ENCODE assay signal across 1 cellular context in the genomic region with DNA sequence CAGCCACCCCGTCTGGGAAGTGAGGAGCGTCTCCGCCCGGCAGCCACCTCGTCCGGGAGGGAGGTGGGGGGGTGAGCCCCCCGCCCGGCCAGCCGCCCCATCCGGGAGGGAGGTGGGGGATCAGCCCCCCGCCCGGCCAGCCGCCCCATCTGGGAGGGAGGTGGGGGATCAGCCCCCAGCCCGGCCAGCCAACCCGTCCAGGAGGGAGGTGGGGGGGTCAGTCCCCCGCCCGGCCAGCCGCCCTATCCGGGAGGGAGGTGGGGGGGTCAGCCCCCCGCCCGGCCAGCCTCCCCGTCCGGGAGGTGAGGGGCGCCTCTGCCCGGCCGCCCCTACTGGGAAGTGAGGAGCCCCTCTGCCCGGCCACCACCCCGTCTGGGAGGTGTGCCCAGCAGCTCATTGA. TPM values are rescaled to one million over a fixed set of nuclear protein-coding genes. Genes with fewer than 3 reads are reported as not detected.
"Had no signal": no experiment of that assay in that cellular context is flagged by ENCODE, and none has a peak within 500 bp of the region (broad histone marks: within the 10 kb centered on the region; RNA-seq: fewer than 3 reads in every experiment).

No MANE protein-coding gene starts in this region.

RNA-seq across cellular contexts. Expression of a gene that starts 54.1 kb away (rescaled TPM):
- total RNA-seq: GM12878 had no signal
